Comparison of ENCODE assay signal across 14 cellular contexts in the genomic region with DNA sequence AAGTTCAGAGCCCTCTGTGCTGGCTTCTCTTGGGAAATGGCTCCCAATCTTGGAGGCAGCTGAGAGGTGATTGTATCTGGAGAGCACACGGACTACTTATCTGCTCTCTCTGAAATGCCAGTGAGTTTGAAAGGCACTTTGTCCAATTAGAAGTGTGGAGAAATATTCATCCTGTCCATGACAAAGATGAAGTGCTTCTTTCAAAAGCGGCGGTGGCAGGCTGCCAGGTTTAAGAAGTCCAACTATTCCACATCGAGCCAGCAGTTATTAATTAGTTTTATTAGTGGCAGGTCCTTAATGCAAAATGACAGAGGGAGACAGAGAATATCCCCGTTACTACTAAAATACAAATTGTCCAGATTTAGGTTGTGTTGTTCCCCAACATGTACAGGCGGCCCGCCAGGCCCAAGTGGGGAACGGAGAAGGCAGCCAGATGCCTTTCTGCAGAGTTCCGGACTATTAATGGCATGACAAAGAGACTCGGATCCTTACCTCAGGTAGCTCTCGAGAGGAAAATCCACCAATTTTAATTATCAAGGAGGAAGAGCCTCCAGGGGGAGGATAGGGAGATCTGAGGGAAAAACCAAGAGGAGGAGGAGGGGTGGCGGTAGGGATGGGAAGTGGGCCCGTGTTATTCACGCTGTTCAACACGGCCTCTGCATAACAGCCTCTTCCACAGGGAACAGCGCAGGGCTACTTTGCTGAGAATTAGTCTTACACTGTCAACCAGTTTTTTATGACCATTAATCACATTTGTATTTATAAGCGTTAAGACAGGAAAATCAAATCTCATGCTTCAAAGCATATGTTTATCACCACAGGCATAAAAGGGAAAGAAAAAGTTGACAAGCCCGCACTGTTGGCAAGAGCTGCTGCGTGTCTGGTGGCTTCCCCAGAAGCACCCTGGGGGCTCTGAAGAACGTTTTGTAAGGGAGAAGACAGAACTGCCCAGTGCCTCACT. TPM values are rescaled to one million over a fixed set of nuclear protein-coding genes. Genes with fewer than 3 reads are reported as not detected.
DNase-seq lines count a peak whose midpoint lies in the region; ATAC-seq and TF ChIP-seq lines count a peak whose summit lies in the region.
"Had no signal": no experiment of that assay in that cellular context is flagged by ENCODE, and none has a peak within 500 bp of the region (broad histone marks: within the 10 kb centered on the region; RNA-seq: fewer than 3 reads in every experiment).

No MANE protein-coding gene starts in this region.

- TF ChIP-seq CTCF in left lung (IDR thresholded peaks at IDR 0.05) (no peak), type B pancreatic cell (conservative IDR thresholded peaks at IDR 0.05) (no peak)

- H3K27ac ChIP-seq in left lung = no peak overlapping the region
- H3K27ac ChIP-seq: 22Rv1, colonic mucosa, right lobe of liver had no signal

- H3K4me3 ChIP-seq in left lung = no peak overlapping the region
- H3K4me3 ChIP-seq: colonic mucosa, right lobe of liver had no signal

- no peak overlapping the region for H3K27ac Mint-ChIP-seq in type B pancreatic cell
- H3K27ac Mint-ChIP-seq in activated CD8-positive, alpha-beta memory T cell treated with anti-CD3 and anti-CD28 coated beads, Interleukin-2, amount 10 ng/mL, durations not matched to agents 7 days and 5 days = no peak overlapping the region
- H3K27ac Mint-ChIP-seq: activated naive CD8-positive, alpha-beta T cell had no signal

- CTCF ChIA-PET in activated CD8-positive, alpha-beta memory T cell treated with anti-CD3 and anti-CD28 coated beads, Interleukin-2, amount 10 ng/mL, durations not matched to agents 7 days and 5 days (lab: Charles Lee) = interaction anchor here (0.7 to 1.2 kb wide), 2 partner anchors 20 to 283 kb away, joined by 3 read pairs; no protein-coding TSS in a partner anchor

- peaks cover 5% of the 10 kb centered on the region for H3K36me3 Mint-ChIP-seq in type B pancreatic cell
- H3K36me3 Mint-ChIP-seq in activated CD8-positive, alpha-beta memory T cell treated with anti-CD3 and anti-CD28 coated beads, Interleukin-2, amount 10 ng/mL, durations not matched to agents 7 days and 5 days = no peaks in the 10 kb centered on the region
- H3K36me3 Mint-ChIP-seq: activated naive CD8-positive, alpha-beta T cell had no signal

- peaks cover 50% of the 10 kb centered on the region for H3K27me3 Mint-ChIP-seq in type B pancreatic cell
- H3K27me3 Mint-ChIP-seq in activated CD8-positive, alpha-beta memory T cell treated with anti-CD3 and anti-CD28 coated beads, Interleukin-2, amount 10 ng/mL, durations not matched to agents 7 days and 5 days = peaks cover 50% of the 10 kb centered on the region

- peaks cover 21% of the 10 kb centered on the region for H3K4me1 Mint-ChIP-seq in type B pancreatic cell (ENCODE audit: unreplicated experiment)
- H3K4me1 Mint-ChIP-seq in activated CD8-positive, alpha-beta memory T cell treated with anti-CD3 and anti-CD28 coated beads, Interleukin-2, amount 10 ng/mL, durations not matched to agents 7 days and 5 days = no peaks in the 10 kb centered on the region

- H3K36me3 ChIP-seq in left lung = no peaks in the 10 kb centered on the region
- H3K36me3 ChIP-seq: colonic mucosa, right lobe of liver had no signal

- no peaks in the 10 kb centered on the region for H3K4me1 ChIP-seq in left lung
- H3K4me1 ChIP-seq: colonic mucosa, right lobe of liver had no signal

- intact Hi-C loops in left lung (cut with DNase I) = no loop called here

- peak overlapping the region; percentile 30 for H3K4me3 Mint-ChIP-seq in type B pancreatic cell
- H3K4me3 Mint-ChIP-seq in activated CD8-positive, alpha-beta memory T cell treated with anti-CD3 and anti-CD28 coated beads, Interleukin-2, amount 10 ng/mL, durations not matched to agents 7 days and 5 days = no peak overlapping the region
- H3K4me3 Mint-ChIP-seq: activated naive CD8-positive, alpha-beta T cell had no signal

- H3K27me3 ChIP-seq in left lung = no peaks in the 10 kb centered on the region
- H3K27me3 ChIP-seq: colonic mucosa, right lobe of liver had no signal

- DNase-seq in DMS153 treated with DMSO at 0.1 percent for 48 hours (lab: John Stamatoyannopoulos, UW; ENCODE audit: unreplicated experiment) = peak; percentile 7
- no peak for DNase-seq in DMS153 (lab: John Stamatoyannopoulos, UW)
- peak; percentile 40 for DNase-seq in cerebellar cortex (ENCODE audit: low spot score)
- no peak for DNase-seq in left lung
- DNase-seq in type B pancreatic cell (ENCODE audit: extremely low spot score, unreplicated experiment) = no peak
- no peak for DNase-seq in NCI-H1694 treated with DMSO at 0.1 percent for 48 hours (lab: John Stamatoyannopoulos, UW)
- no peak for DNase-seq in activated CD8-positive, alpha-beta memory T cell treated with anti-CD3 and anti-CD28 coated beads, Interleukin-2, amount 10 ng/mL, durations not matched to agents 7 days and 5 days
- DNase-seq: colonic mucosa, NCI-H774, SHP77 treated with DMSO at 0.1 percent for 48 hours had no signal

- ATAC-seq in left lung = peak; percentile 79
- ATAC-seq in HG03520 (IDR thresholded peaks at IDR 0.05; ENCODE audit: unreplicated experiment) = no peak
- ATAC-seq in activated CD8-positive, alpha-beta memory T cell treated with anti-CD3 and anti-CD28 coated beads, Interleukin-2, amount 10 ng/mL, durations not matched to agents 7 days and 5 days = no peak

- H3K9me3 ChIP-seq in left lung = no peaks in the 10 kb centered on the region
- H3K9me3 ChIP-seq: colonic mucosa, right lobe of liver had no signal

- H3K9me3 Mint-ChIP-seq in type B pancreatic cell = peaks cover 11% of the 10 kb centered on the region
- H3K9me3 Mint-ChIP-seq in activated CD8-positive, alpha-beta memory T cell treated with anti-CD3 and anti-CD28 coated beads, Interleukin-2, amount 10 ng/mL, durations not matched to agents 7 days and 5 days (ENCODE audit: low read depth) = no peaks in the 10 kb centered on the region

RNA-seq across cellular contexts. Expression of a gene that starts 41.9 kb away (rescaled TPM):
- total RNA-seq in left lung (10 to 100 TPM; 18.0 to 28.4 TPM), type B pancreatic cell (ENCODE audit: low replicate concordance) (9.9 and 12.3 TPM in 2 replicates)
- total RNA-seq in activated CD8-positive, alpha-beta memory T cell treated with anti-CD3 and anti-CD28 coated beads, Interleukin-2, amount 10 ng/mL, durations not matched to agents 7 days and 5 days = 10 to 100 TPM; 54.8 to 62.5 TPM

Comparison
In these comparisons a context has a peak if more than half of its experiments do, and no peak if none do; other contexts are left out.
1. DNase-seq: peak in DMS153 treated with DMSO at 0.1 percent for 48 hours (single experiment) and cerebellar cortex (single experiment); none in DMS153 (single experiment), left lung (0 of 2), type B pancreatic cell (single experiment), NCI-H1694 treated with DMSO at 0.1 percent for 48 hours (single experiment) and activated CD8-positive, alpha-beta memory T cell treated with anti-CD3 and anti-CD28 coated beads, Interleukin-2, amount 10 ng/mL, durations not matched to agents 7 days and 5 days (single experiment).